In the genomic region with DNA sequence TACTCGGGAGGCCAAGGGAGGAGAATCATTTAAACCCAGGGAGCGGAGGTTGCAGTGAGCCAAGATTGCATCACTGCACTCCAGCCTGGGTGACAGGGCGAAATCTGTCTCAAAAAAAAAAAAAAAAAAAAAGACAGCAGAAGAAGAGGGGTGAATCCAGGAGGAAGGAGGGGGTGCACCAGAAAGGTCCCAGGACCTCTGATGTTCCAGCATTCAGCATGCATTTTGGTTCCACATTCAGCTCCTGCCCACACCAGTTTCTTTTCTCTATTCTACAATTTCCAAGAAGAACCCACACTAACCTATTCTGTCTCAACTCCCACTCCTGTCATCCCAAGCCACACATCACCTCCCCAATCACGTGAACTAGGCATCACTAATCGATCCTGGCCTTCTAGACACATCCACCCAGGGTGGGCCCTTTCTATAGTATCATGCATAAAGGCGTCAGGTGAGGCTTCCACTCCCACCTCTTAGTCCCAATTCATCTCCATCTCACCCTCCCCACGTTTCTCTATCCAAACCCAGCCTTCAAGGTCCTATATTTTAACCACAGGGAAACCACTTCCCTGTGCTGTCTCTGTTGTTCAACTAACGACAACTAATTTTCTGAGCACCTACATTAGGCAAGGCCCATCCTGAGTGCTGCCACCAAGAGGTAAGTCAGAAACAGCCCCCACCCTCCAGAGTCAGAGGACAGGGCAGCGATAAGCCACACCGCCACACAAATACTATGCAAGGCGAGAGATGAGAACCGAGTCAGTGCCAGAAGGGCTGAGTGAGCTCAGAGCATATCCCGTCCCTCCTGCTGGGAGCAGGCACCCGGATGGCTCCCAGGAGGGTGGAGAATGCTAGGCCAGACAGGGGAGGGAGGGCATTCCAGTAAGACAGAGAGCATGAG, we compare ENCODE assay signal across 8 cellular contexts. TPM values are rescaled to one million over a fixed set of nuclear protein-coding genes. Genes with fewer than 3 reads are reported as not detected.
DNase-seq lines count a peak whose midpoint lies in the region; ATAC-seq and TF ChIP-seq lines count a peak whose summit lies in the region.

No MANE protein-coding gene starts in this region.

- TF ChIP-seq CTCF in dorsolateral prefrontal cortex (IDR thresholded peaks at IDR 0.05 in 54 of 56, conservative IDR thresholded peaks at IDR 0.05 in 2 of 56; ENCODE audit: low read depth in 1 of 56, partially characterized antibody in 56 of 56) (peak in 21 of 56 donors; percentile 5 to 42 (median 17)), mucosa of descending colon (IDR thresholded peaks at IDR 0.05) (no peak), stomach (IDR thresholded peaks at IDR 0.05) (peak in 2 of 7 experiments; percentile 16 to 21)

- peak overlapping the region; percentile 83 for H3K4me3 ChIP-seq in MG63
- H3K4me3 ChIP-seq in dorsolateral prefrontal cortex = peak overlapping the region in 53 of 59 donors; percentile 15 to 84 (median 73)
- no peak overlapping the region for H3K4me3 ChIP-seq in mucosa of descending colon
- peak overlapping the region; percentile 76 to 97 (median 81) for H3K4me3 ChIP-seq in stomach

- no peaks in the 10 kb centered on the region for H3K9me3 ChIP-seq in MG63
- no peaks in the 10 kb centered on the region for H3K9me3 ChIP-seq in mucosa of descending colon
- H3K9me3 ChIP-seq in stomach = no peaks in the 10 kb centered on the region

- H3K27me3 ChIP-seq in MG63 = no peaks in the 10 kb centered on the region
- H3K27me3 ChIP-seq in dorsolateral prefrontal cortex = peaks cover 0 to 25% (median 0%) of the 10 kb centered on the region in 45 donors
- no peaks in the 10 kb centered on the region for H3K27me3 ChIP-seq in stomach

- H3K4me1 ChIP-seq in mucosa of descending colon (ENCODE audit: low read depth) = peaks cover 68% of the 10 kb centered on the region
- H3K4me1 ChIP-seq in stomach = peaks cover 81 to 90% (median 86%) of the 10 kb centered on the region in 4 donors

- intact Hi-C loops in dorsolateral prefrontal cortex (cut with DNase I) = loop anchor here in 1 of 2 donors (5.0 kb wide), 1 partner anchor 41 kb away; no protein-coding TSS in a partner anchor
- intact Hi-C loops in mucosa of descending colon (cut with DNase I, micrococcal nuclease) = loop anchor here (10.0 kb wide), 1 partner anchor 48 kb away; no protein-coding TSS in a partner anchor
- intact Hi-C loops in stomach (cut with DNase I; ENCODE audit: low total_unique reads) = no loop called here

- DNase-seq in NCI-H1417 (lab: John Stamatoyannopoulos, UW) (peak; percentile 8 to 21 (median 16)), NCI-H1417 treated with DMSO at 0.1 percent for 48 hours (lab: John Stamatoyannopoulos, UW) (no peak), HCEC 1CT (peak; percentile 67), MG63 (peak; percentile 95), dorsolateral prefrontal cortex (peak in 2 of 10 donors; percentile 35 to 40), mucosa of descending colon (peak; percentile 71 to 77 (median 71)), stomach (peak; percentile 73)
- DNase-seq in activated CD4-positive, alpha-beta T cell treated with anti-CD3 and anti-CD28 coated beads for 1 hour = peak; percentile 46

- 24 to 28% (median 27%) methylated on average over 14 of the region's 14 CpGs for WGBS in stomach, 5 donors

- no peak for TF ChIP-seq EP300 in stomach (IDR thresholded peaks at IDR 0.05)

- no peak for TF ChIP-seq POLR2A in stomach (IDR thresholded peaks at IDR 0.05)

- H3K27ac ChIP-seq in dorsolateral prefrontal cortex = peak overlapping the region in 51 of 59 donors; percentile 12 to 96 (median 89)
- peak overlapping the region; percentile 99 to 100 (median 99) for H3K27ac ChIP-seq in stomach

- H3K36me3 ChIP-seq in MG63 (peaks cover 24% of the 10 kb centered on the region), mucosa of descending colon (ENCODE audit: low read depth) (peaks cover 4% of the 10 kb centered on the region), stomach (peaks cover 0 to 7% (median 0%) of the 10 kb centered on the region in 4 donors)

- ATAC-seq in mucosa of descending colon = peak; percentile 23

RNA-seq across cellular contexts. Expression of a gene that starts 2.2 kb away (rescaled TPM):
- total RNA-seq in MG63 (2014; rRNA removed; shearing (Covaris generic); ENCODE audit: low replicate concordance) = 106 and 198 TPM in 2 replicates
- total RNA-seq in dorsolateral prefrontal cortex (100 to 1,000 TPM in 70 of 120 experiments, 10 to 100 TPM in 50; 47.9 to 162 (median 105) TPM), mucosa of descending colon (100 to 1,000 TPM; 252 to 424 (median 367) TPM), stomach (100 to 1,000 TPM in 3 of 5 donors, 10 to 100 TPM in 2; 91.4 to 293 (median 109) TPM)
- polyA plus RNA-seq in stomach = 100 to 1,000 TPM; 171 to 208 (median 181) TPM
